Comparison of ENCODE assay signal across 26 cellular contexts in the genomic region with DNA sequence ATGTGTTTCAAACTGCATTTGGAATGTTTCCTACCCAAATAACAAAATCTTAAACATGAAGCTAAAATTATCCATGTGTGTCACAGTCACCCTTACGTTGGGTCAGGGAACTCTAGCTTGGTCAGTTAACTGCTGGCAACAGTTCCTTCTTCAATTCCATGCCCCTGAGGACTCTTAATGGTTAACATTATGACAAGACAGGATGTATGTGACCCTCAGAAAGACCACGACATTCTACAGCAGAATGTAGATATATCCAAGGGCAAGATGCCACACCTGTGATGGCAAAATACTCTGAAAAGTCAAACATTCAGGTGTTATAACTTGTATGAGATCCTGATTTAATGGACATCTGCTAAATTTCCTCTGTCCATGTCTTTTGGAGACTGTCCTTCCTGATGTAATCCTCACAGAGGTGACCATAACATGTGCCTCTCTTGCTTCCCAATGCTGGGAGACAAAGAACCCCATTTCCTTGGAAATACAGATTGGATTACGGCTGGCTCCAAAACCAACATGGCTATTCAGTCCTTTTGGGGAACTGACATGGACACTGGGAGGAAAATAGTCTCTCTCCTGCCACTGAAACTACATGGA. TPM values are rescaled to one million over a fixed set of nuclear protein-coding genes. Genes with fewer than 3 reads are reported as not detected.
DNase-seq lines count a peak whose midpoint lies in the region; ATAC-seq, FAIRE-seq and TF ChIP-seq lines count a peak whose summit lies in the region.
"Had no signal": no experiment of that assay in that cellular context is flagged by ENCODE, and none has a peak within 500 bp of the region (broad histone marks: within the 10 kb centered on the region; RNA-seq: fewer than 3 reads in every experiment).

No MANE protein-coding gene starts in this region.

- ATAC-seq in HepG2, result 0 out of 3 replicates have a peak, but pooled peaks have one; percentile 30
- no peak for ATAC-seq in right lobe of liver
- ATAC-seq in PC-3, result no peak
- ATAC-seq in GM12878, result no peak
- peak; percentile 17 for ATAC-seq in naive thymus-derived CD4-positive, alpha-beta T cell
- ATAC-seq in stimulated activated naive CD8-positive, alpha-beta T cell treated with anti-CD3 and anti-CD28 coated beads, Interleukin-15, Interleukin-2, amounts not matched to agents 100 U/mL and 50 U/mL, for 24 hours, result no peak
- ATAC-seq: A549 had no signal

- in situ Hi-C loops in HepG2 (cut with HindIII; ENCODE audit: extremely low pct_ligation_motif_present, low pct_unique_long_range_greater_than_20kb) (no loop called here), GM12878 (cut with MboI) (no loop called here)

- H3K27ac Mint-ChIP-seq in naive thymus-derived CD4-positive, alpha-beta T cell, result no peak overlapping the region
- H3K27ac Mint-ChIP-seq: CD14-positive monocyte; CD4-positive, alpha-beta T cell; HFFc6 had no signal

- no peaks in the 10 kb centered on the region for H3F3A ChIP-seq in PC-3 (ENCODE audit: low read length, unreplicated experiment)

- H3K4me3 Mint-ChIP-seq in naive thymus-derived CD4-positive, alpha-beta T cell, result no peak overlapping the region
- H3K4me3 Mint-ChIP-seq: CD14-positive monocyte; CD4-positive, alpha-beta T cell; CD8-positive, alpha-beta memory T cell; HFFc6 had no signal

- H3K36me3 ChIP-seq in HepG2 (replicated peaks in 1 of 2; ENCODE audit: control insufficient read depth in 1 of 2, insufficient read depth in 2 of 2, low read length in 2 of 2) (peaks cover 4 to 21% of the 10 kb centered on the region in 2 experiments; a peak in 4 of 5 replicates), right lobe of liver (peaks cover 0 to 34% (median 6%) of the 10 kb centered on the region in 4 donors), PC-3 (ENCODE audit: low read depth, low read length) (peaks cover 37% of the 10 kb centered on the region), GM12878 (ENCODE audit: control insufficient read depth in 2 of 2, insufficient read depth in 2 of 2, low read length in 1 of 2) (peaks cover 0 to 7% of the 10 kb centered on the region in 2 experiments; a peak in 1 of 4 replicates)
- H3K36me3 ChIP-seq in naive thymus-derived CD4-positive, alpha-beta T cell (ENCODE audit: control insufficient read depth in 2 of 3, insufficient read depth in 3 of 3, low read length in 3 of 3), result peaks cover 0 to 28% (median 19%) of the 10 kb centered on the region in 3 experiments

- TF ChIP-seq RAD21 in HepG2 (CRISPR knock-in tag; IDR thresholded peaks at IDR 0.05) (no peak), GM12878 (IDR thresholded peaks at IDR 0.05; ENCODE audit: insufficient read depth, low read depth, low read length) (no peak)

- 94% methylated on average over 3 of the region's 3 CpGs for WGBS in HepG2 (ENCODE audit: low lambda C conversion rate)
- 75% methylated on average over 3 of the region's 3 CpGs for WGBS in right lobe of liver (ENCODE audit: insufficient coverage, low coverage, low lambda C conversion rate, missing lambda C conversion rate)
- WGBS in GM12878 (ENCODE audit: insufficient coverage, insufficient replicate concordance, low lambda C conversion rate, missing lambda C conversion rate), result 87% methylated on average over 3 of the region's 3 CpGs

- TF ChIP-seq POLR2A in HepG2 (IDR thresholded peaks at IDR 0.05; ENCODE audit: insufficient read depth in 1 of 2, low read depth in 2 of 2, low read length in 2 of 2) (no peak), right lobe of liver (IDR thresholded peaks at IDR 0.05) (no peak), GM12878 (IDR thresholded peaks at IDR 0.05; ENCODE audit: low read depth, low read length) (no peak), H54 (IDR thresholded peaks at IDR 0.05; ENCODE audit: low read depth, low read length) (no peak)

- TF ChIP-seq CTCF in HepG2 (CRISPR knock-in tag; IDR thresholded peaks at IDR 0.05) (no peak), right lobe of liver (IDR thresholded peaks at IDR 0.05) (no peak), PC-3 (conservative IDR thresholded peaks at IDR 0.05; ENCODE audit: low read depth, low read length) (no peak), GM12878 (IDR thresholded peaks at IDR 0.05 in 2 of 3, conservative IDR thresholded peaks at IDR 0.05 in 1 of 3; ENCODE audit: control insufficient read depth in 2 of 3, extremely low read depth in 1 of 3, insufficient read depth in 1 of 3, low read depth in 3 of 3, low read length in 3 of 3) (no peak)

- no peaks in the 10 kb centered on the region for H3K9me2 ChIP-seq in PC-3 (replicated peaks; ENCODE audit: low read length)

- peaks cover 0 to 17% (median 0%) of the 10 kb centered on the region in 5 donors for H3K27me3 Mint-ChIP-seq in naive thymus-derived CD4-positive, alpha-beta T cell
- H3K27me3 Mint-ChIP-seq: CD4-positive, alpha-beta T cell had no signal

- H2AFZ ChIP-seq in HepG2 (ENCODE audit: low read length) (no peak overlapping the region), PC-3 (ENCODE audit: low read length) (no peak overlapping the region), GM12878 (ENCODE audit: control insufficient read depth, low read depth, low read length) (no peak overlapping the region)
- H2AFZ ChIP-seq: GM23248 had no signal

- no peaks in the 10 kb centered on the region for H3K79me2 ChIP-seq in HepG2 (ENCODE audit: insufficient read depth, low read length)
- no peaks in the 10 kb centered on the region for H3K79me2 ChIP-seq in PC-3 (ENCODE audit: low read length)
- no peaks in the 10 kb centered on the region for H3K79me2 ChIP-seq in GM12878 (ENCODE audit: control insufficient read depth, insufficient read depth, low read length)

- DNase-seq in HepG2 (ENCODE audit: low spot score), result no peak
- no peak for DNase-seq in right lobe of liver
- DNase-seq in PC-3, result no peak
- no peak for DNase-seq in GM12878 (ENCODE audit: low read depth, low spot score)
- no peak for DNase-seq in naive thymus-derived CD4-positive, alpha-beta T cell
- no peak for DNase-seq in H54 (ENCODE audit: insufficient read length, low spot score)
- DNase-seq in activated T-cell treated with anti-CD3 and anti-CD28 coated beads for 4 hours, result no peak
- DNase-seq in stimulated activated naive CD8-positive, alpha-beta T cell treated with anti-CD3 and anti-CD28 coated beads, Interleukin-15, Interleukin-2, amounts not matched to agents 100 U/mL and 50 U/mL, for 24 hours, result no peak
- DNase-seq: 8988T; ACHN; AML-193; BE2C; CD4-positive, alpha-beta T cell; CD8-positive, alpha-beta memory T cell; DMS 273 treated with DMSO at 0.1 percent for 48 hours; DMS79; EL; GDM1; GM23248; HFFc6 had no signal

- peaks cover 9 to 33% (median 27%) of the 10 kb centered on the region in 5 donors for H3K36me3 Mint-ChIP-seq in naive thymus-derived CD4-positive, alpha-beta T cell

- peaks cover 0 to 4% (median 0%) of the 10 kb centered on the region in 7 donors for H3K4me1 Mint-ChIP-seq in naive thymus-derived CD4-positive, alpha-beta T cell
- H3K4me1 Mint-ChIP-seq: CD14-positive monocyte; CD8-positive, alpha-beta memory T cell had no signal

- FAIRE-seq in HepG2 (lab: Jason Lieb, UNC), result no peak
- no peak for FAIRE-seq in GM12878 (lab: Jason Lieb, UNC)
- FAIRE-seq in H54 (lab: Jason Lieb, UNC), result no peak
- FAIRE-seq: A549, D721Med, GM19239 had no signal

- H3K27ac ChIP-seq in HepG2 (ENCODE audit: extremely low read length, insufficient read depth, low read length) (no peak overlapping the region), right lobe of liver (no peak overlapping the region), PC-3 (ENCODE audit: low read length) (no peak overlapping the region), GM12878 (ENCODE audit: control insufficient read depth, insufficient read depth) (no peak overlapping the region)
- H3K27ac ChIP-seq in naive thymus-derived CD4-positive, alpha-beta T cell (ENCODE audit: low read depth, low read length), result no peak overlapping the region
- H3K27ac ChIP-seq: A549; BLaER1 treated with 17β-estradiol and CSF1 and Interleukin-3, amounts not matched to agents 10 nM and 100 nM; GM23248 had no signal

- SMC1A ChIA-PET in GM12878 (lab: Charles Lee; ENCODE audit: uncharacterized antibody, unreplicated experiment), result interaction anchor here (1.2 kb wide), 1 partner anchor 8 kb away, joined by 3 read pairs; no protein-coding TSS in a partner anchor

- H3K4me1 ChIP-seq in HepG2 (ENCODE audit: insufficient read depth, low read length), result no peaks in the 10 kb centered on the region
- no peaks in the 10 kb centered on the region for H3K4me1 ChIP-seq in right lobe of liver
- H3K4me1 ChIP-seq in PC-3 (ENCODE audit: insufficient read depth, low read length), result no peaks in the 10 kb centered on the region
- H3K4me1 ChIP-seq in GM12878 (ENCODE audit: control insufficient read depth, insufficient read depth, low read length), result no peaks in the 10 kb centered on the region
- H3K4me1 ChIP-seq in naive thymus-derived CD4-positive, alpha-beta T cell (ENCODE audit: control insufficient read depth in 2 of 2, insufficient read depth in 2 of 2, low read length in 2 of 2), result no peaks in the 10 kb centered on the region
- H3K4me1 ChIP-seq: A549; BE2C; BLaER1 treated with 17β-estradiol and CSF1 and Interleukin-3, amounts not matched to agents 10 nM and 100 nM; HAP-1 had no signal

- H3K9me3 ChIP-seq in HepG2 (ENCODE audit: low read length) (no peaks in the 10 kb centered on the region), right lobe of liver (no peaks in the 10 kb centered on the region), PC-3 (ENCODE audit: low read length) (no peaks in the 10 kb centered on the region), GM12878 (replicated peaks; ENCODE audit: control insufficient read depth, insufficient read depth, low read length) (no peaks in the 10 kb centered on the region)
- H3K9me3 ChIP-seq in naive thymus-derived CD4-positive, alpha-beta T cell (ENCODE audit: control insufficient read depth in 2 of 3, low read length in 3 of 3), result no peaks in the 10 kb centered on the region
- H3K9me3 ChIP-seq: A549; BE2C; BLaER1 treated with 17β-estradiol and CSF1 and Interleukin-3, amounts not matched to agents 10 nM and 100 nM; HAP-1 had no signal

- no peaks in the 10 kb centered on the region for H3K9me3 Mint-ChIP-seq in naive thymus-derived CD4-positive, alpha-beta T cell
- H3K9me3 Mint-ChIP-seq: CD8-positive, alpha-beta memory T cell; HFFc6 had no signal

- no peaks in the 10 kb centered on the region for H4K20me1 ChIP-seq in HepG2 (ENCODE audit: insufficient read depth, low read length)
- no peaks in the 10 kb centered on the region for H4K20me1 ChIP-seq in PC-3 (ENCODE audit: low read length)
- H4K20me1 ChIP-seq in GM12878 (ENCODE audit: control insufficient read depth, insufficient read depth), result no peaks in the 10 kb centered on the region

- CTCF ChIA-PET in HepG2 (lab: Yijun Ruan, JAX; ENCODE audit: low intra/inter-chr PET ratio, low total read pairs) (no interaction called here), PC-3 (lab: Charles Lee) (no interaction called here), GM12878 (lab: Yijun Ruan, JAX) (interaction anchor here (1.1 to 1.6 kb wide), 2 partner anchors 10 kb away, joined by 3 read pairs; no protein-coding TSS in a partner anchor)
- CTCF ChIA-PET in naive thymus-derived CD4-positive, alpha-beta T cell (lab: Charles Lee), result no interaction called here

- POLR2A ChIA-PET in HepG2 (lab: Yijun Ruan, JAX), result no interaction called here
- POLR2A ChIA-PET in PC-3 (lab: Charles Lee; ENCODE audit: unreplicated experiment), result no interaction called here
- POLR2A ChIA-PET in GM12878 (lab: Charles Lee), result no interaction called here
- POLR2A ChIA-PET in naive thymus-derived CD4-positive, alpha-beta T cell (lab: Charles Lee), result no interaction called here

- no peak for TF ChIP-seq EP300 in HepG2 (IDR thresholded peaks at IDR 0.05; ENCODE audit: low read depth in 2 of 2, low read length in 2 of 2)
- TF ChIP-seq EP300 in HepG2 (CRISPR knock-in tag; IDR thresholded peaks at IDR 0.05; ENCODE audit: borderline replicate concordance), result no peak
- TF ChIP-seq EP300 in GM12878 (IDR thresholded peaks at IDR 0.05; ENCODE audit: borderline replicate concordance in 1 of 2, control insufficient read depth in 1 of 2, low read depth in 2 of 2, low read length in 2 of 2), result no peak

- intact Hi-C loops in HepG2 (cut with micrococcal nuclease; ENCODE audit: unreplicated experiment) (no loop called here), right lobe of liver (cut with DNase I) (no loop called here), PC-3 (cut with micrococcal nuclease) (loop anchor here (5.0 kb wide), 1 partner anchor 38 kb away; no protein-coding TSS in a partner anchor), GM12878 (cut with micrococcal nuclease; ENCODE audit: unreplicated experiment) (no loop called here)
- intact Hi-C loops in naive thymus-derived CD4-positive, alpha-beta T cell (cut with micrococcal nuclease), result loop anchor here in 1 of 2 donors (5.0 kb wide), 1 partner anchor 67 kb away; no protein-coding TSS in a partner anchor

- RAD21 ChIA-PET in GM12878 (lab: Charles Lee; ENCODE audit: unreplicated experiment), result no interaction called here

- H3K4me3 ChIP-seq in HepG2 (replicated peaks in 1 of 3; ENCODE audit: insufficient read depth in 1 of 3, low read depth in 2 of 3, low read length in 3 of 3) (no peak overlapping the region), right lobe of liver (no peak overlapping the region), PC-3 (ENCODE audit: low read length) (no peak overlapping the region), GM12878 (no peak overlapping the region)
- H3K4me3 ChIP-seq in naive thymus-derived CD4-positive, alpha-beta T cell (ENCODE audit: low read length), result no peak overlapping the region
- H3K4me3 ChIP-seq: A549; BLaER1 treated with 17β-estradiol and CSF1 and Interleukin-3, amounts not matched to agents 10 nM and 100 nM; GM23248; HAP-1 had no signal

- BruUV-seq in HepG2 (replicated peaks; lab: Mats Ljungman, UMichigan) (no TSS peak), PC-3 (replicated peaks; lab: Mats Ljungman, UMichigan) (TSS peak; percentile 0), GM12878 (replicated peaks; lab: Mats Ljungman, UMichigan) (no TSS peak)

- H3K27me3 ChIP-seq in HepG2 (ENCODE audit: control insufficient read depth in 1 of 2, insufficient read depth in 2 of 2, low read length in 2 of 2), result no peaks in the 10 kb centered on the region
- no peaks in the 10 kb centered on the region for H3K27me3 ChIP-seq in right lobe of liver
- no peaks in the 10 kb centered on the region for H3K27me3 ChIP-seq in PC-3 (ENCODE audit: low read length)
- no peaks in the 10 kb centered on the region for H3K27me3 ChIP-seq in GM12878 (replicated peaks in 1 of 2; ENCODE audit: control insufficient read depth in 2 of 2, insufficient read depth in 2 of 2, low read length in 1 of 2)
- no peaks in the 10 kb centered on the region for H3K27me3 ChIP-seq in naive thymus-derived CD4-positive, alpha-beta T cell (ENCODE audit: control insufficient read depth in 2 of 2, insufficient read depth in 2 of 2, low read length in 2 of 2)
- H3K27me3 ChIP-seq: BE2C; BLaER1 treated with 17β-estradiol and CSF1 and Interleukin-3, amounts not matched to agents 10 nM and 100 nM had no signal

- no peak overlapping the region for H3K9ac ChIP-seq in HepG2 (ENCODE audit: insufficient read depth, low read depth, low read length)
- H3K9ac ChIP-seq in PC-3 (ENCODE audit: low read length), result no peak overlapping the region
- H3K9ac ChIP-seq in GM12878 (ENCODE audit: control insufficient read depth, insufficient read depth, low read length), result no peak overlapping the region
- H3K9ac ChIP-seq: BLaER1 treated with 17β-estradiol and CSF1 and Interleukin-3, amounts not matched to agents 10 nM and 100 nM; GM23248 had no signal

- H3K4me2 ChIP-seq in HepG2 (ENCODE audit: low read depth, low read length), result no peak overlapping the region
- no peak overlapping the region for H3K4me2 ChIP-seq in PC-3 (ENCODE audit: low read length)
- H3K4me2 ChIP-seq in GM12878 (ENCODE audit: control insufficient read depth, insufficient read depth), result no peak overlapping the region
- H3K4me2 ChIP-seq: A549; BLaER1 treated with 17β-estradiol and CSF1 and Interleukin-3, amounts not matched to agents 10 nM and 100 nM had no signal

RNA-seq across cellular contexts. Expression of a gene that starts 39.1 kb away (rescaled TPM):
- total RNA-seq in HepG2 (2016; rRNA removed; fragmentation: Illumina TruSeq; extraction: Trizol), result 56.3 and 56.8 TPM in 2 replicates
- total RNA-seq in HepG2 (2016; cell fraction: cytosol; rRNA removed; fragmentation: Illumina TruSeq; extraction: Trizol; ENCODE audit: low read depth), result 1.9 and 4.4 TPM in 2 replicates
- total RNA-seq in HepG2 (2016; cell fraction: insoluble cytoplasmic fraction; rRNA removed; fragmentation: Illumina TruSeq; extraction: Trizol), result 49.2 and 58.7 TPM in 2 replicates
- total RNA-seq in HepG2 (2016; cell fraction: membrane; rRNA removed; fragmentation: Illumina TruSeq; extraction: Trizol), result 8.4 and 10.2 TPM in 2 replicates
- 74.0 and 79.2 TPM in 2 replicates for total RNA-seq in HepG2 (2016; cell fraction: nucleus; rRNA removed; fragmentation: Illumina TruSeq; extraction: Trizol)
- 37.3 and 38.3 TPM in 2 replicates for polyA plus RNA-seq in HepG2 (2011; rRNA removed)
- 13.8 and 17.3 TPM in 2 replicates for polyA plus RNA-seq in HepG2 (2011; cell fraction: cytosol; rRNA removed)
- polyA plus RNA-seq in HepG2 (2011; cell fraction: nucleus; rRNA removed), result 66.8 and 81.0 TPM in 2 replicates
- polyA plus RNA-seq in HepG2 (2012), result 48.2 and 55.5 TPM in 2 replicates
- polyA plus RNA-seq in HepG2 (2016; cell fraction: cytosol; fragmentation: Illumina TruSeq; extraction: Trizol; ENCODE audit: low read depth), result 1.6 and 1.7 TPM in 2 replicates
- 56.1 TPM in 2 replicates for polyA plus RNA-seq in HepG2 (2016; cell fraction: insoluble cytoplasmic fraction; fragmentation: Illumina TruSeq; extraction: Trizol; ENCODE audit: low read depth)
- polyA plus RNA-seq in HepG2 (2016; cell fraction: membrane; fragmentation: Illumina TruSeq; extraction: Trizol; ENCODE audit: low read depth), result 4.1 and 5.0 TPM in 2 replicates
- 75.1 and 77.3 TPM in 2 replicates for polyA plus RNA-seq in HepG2 (2016; cell fraction: nucleus; fragmentation: Illumina TruSeq; extraction: Trizol; ENCODE audit: insufficient read depth, low read depth)
- 18.4 and 19.2 TPM in 2 replicates for polyA minus RNA-seq in HepG2 (2011; rRNA and poly(A)+ RNA removed; ENCODE audit: low replicate concordance)
- 12.6 and 15.7 TPM in 2 replicates for polyA minus RNA-seq in HepG2 (2011; cell fraction: cytosol; rRNA and poly(A)+ RNA removed)
- polyA minus RNA-seq in HepG2 (2011; cell fraction: nucleus; rRNA and poly(A)+ RNA removed), result 222 and 253 TPM in 2 replicates
- total RNA-seq in right lobe of liver, result 10 to 100 TPM; 15.5 to 32.9 (median 26.0) TPM
- 47.6 and 55.5 TPM in 2 replicates for total RNA-seq in PC-3 (2014; rRNA removed)
- 167 and 190 TPM in 2 replicates for total RNA-seq in GM12878 (2013; cell fraction: nucleolus; rRNA removed)
- total RNA-seq in GM12878 (2014; rRNA removed), result 46.0 and 57.5 TPM in 2 replicates
- total RNA-seq in GM12878 (2014; rRNA removed; fragmentation: Illumina TruSeq; extraction: Trizol), result 65.1 and 66.7 TPM in 2 replicates
- total RNA-seq in GM12878 (2021), result 47.4 and 65.6 TPM in 2 replicates
- 32.9 TPM for polyA plus RNA-seq in GM12878 (2011; ENCODE audit: low read depth)
- 75.3 and 95.4 TPM in 2 replicates for polyA plus RNA-seq in GM12878 (2011; rRNA removed)
- polyA plus RNA-seq in GM12878 (2011; cell fraction: cytosol; rRNA removed), result 25.3 and 27.2 TPM in 2 replicates
- 114 and 122 TPM in 2 replicates for polyA plus RNA-seq in GM12878 (2011; cell fraction: nucleus; rRNA removed)
- 60.3 and 62.4 TPM in 2 replicates for polyA plus RNA-seq in GM12878 (2012)
- polyA plus RNA-seq in GM12878 (2014; fragmentation: Illumina TruSeq; extraction: Trizol), result 83.2 and 101 TPM in 2 replicates
- polyA plus RNA-seq in GM12878 (2014; fragmentation: Nextera tagmentation; extraction: Ambion mirVana), result 10 to 100 TPM; 18.7 to 22.7 TPM
- polyA plus RNA-seq in GM12878 (2014; rRNA removed), result 47.2 and 48.9 TPM in 2 replicates
- polyA plus RNA-seq in GM12878 (2016; fragmentation: Nextera tagmentation; extraction: Ambion mirVana), result 10 to 100 TPM; 25.6 to 28.3 TPM
- 35.5 and 67.3 TPM in 2 replicates for polyA minus RNA-seq in GM12878 (2011; rRNA and poly(A)+ RNA removed)
- 11.2 and 13.6 TPM in 2 replicates for polyA minus RNA-seq in GM12878 (2011; cell fraction: cytosol; rRNA and poly(A)+ RNA removed)
- 68.1 and 77.6 TPM in 2 replicates for polyA minus RNA-seq in GM12878 (2011; cell fraction: nucleus; rRNA and poly(A)+ RNA removed)
- 100 to 1,000 TPM in 4 of 5 experiments, 10 to 100 TPM in 1; 99.4 to 254 (median 219) TPM for total RNA-seq in naive thymus-derived CD4-positive, alpha-beta T cell
- polyA plus RNA-seq in naive thymus-derived CD4-positive, alpha-beta T cell, result 10 to 100 TPM; 26.9 to 31.0 TPM

Comparison
In these comparisons a context has a peak if more than half of its experiments do, and no peak if none do; other contexts are left out.
1. ATAC-seq: peak in HepG2 (single experiment) and naive thymus-derived CD4-positive, alpha-beta T cell (single experiment); none in right lobe of liver (0 of 4), PC-3 (single experiment), GM12878 (single experiment) and stimulated activated naive CD8-positive, alpha-beta T cell treated with anti-CD3 and anti-CD28 coated beads, Interleukin-15, Interleukin-2, amounts not matched to agents 100 U/mL and 50 U/mL, for 24 hours (single experiment).